ENCODE assay signal across 16 cellular contexts in genomic region chr2:28465148-28465885, GRCh38. TPM values are rescaled to one million over a fixed set of nuclear protein-coding genes. Genes with fewer than 3 reads are reported as not detected.
DNase-seq lines count a peak whose midpoint lies in the region; ATAC-seq and TF ChIP-seq lines count a peak whose summit lies in the region.
"Had no signal": no experiment of that assay in that cellular context is flagged by ENCODE, and none has a peak within 500 bp of the region (broad histone marks: within the 10 kb centered on the region; RNA-seq: fewer than 3 reads in every experiment).

No MANE protein-coding gene starts in this region.

- H3K4me3 ChIP-seq in IMR-90 (ENCODE audit: insufficient read depth, low read depth, low read length) (no peak overlapping the region), spleen (peak overlapping the region in 1 of 8 donors; percentile 14)
- H3K4me3 ChIP-seq: lower lobe of right lung had no signal

- peaks cover 6% of the 10 kb centered on the region for H3K27me3 Mint-ChIP-seq in activated naive CD4-positive, alpha-beta T cell treated with anti-CD3 and anti-CD28 coated beads for 36 hours (ENCODE audit: low read depth)
- peaks cover 36% of the 10 kb centered on the region for H3K27me3 Mint-ChIP-seq in activated naive CD8-positive, alpha-beta T cell treated with anti-CD3 and anti-CD28 coated beads, Interleukin-2, amount 50 U/mL, for 24 hours

- H3K27ac Mint-ChIP-seq in activated naive CD4-positive, alpha-beta T cell treated with anti-CD3 and anti-CD28 coated beads for 36 hours: peak overlapping the region; percentile 33
- H3K27ac Mint-ChIP-seq in activated naive CD8-positive, alpha-beta T cell treated with anti-CD3 and anti-CD28 coated beads, Interleukin-2, amount 50 U/mL, for 24 hours: peak overlapping the region; percentile 65
- H3K27ac Mint-ChIP-seq: activated naive CD4-positive, alpha-beta T cell treated with anti-CD3 and anti-CD28 coated beads, Interleukin-2, amount 10 ng/mL, durations not matched to agents 7 days and 5 days; CD8-positive, alpha-beta memory T cell had no signal

- no peak overlapping the region for H4K91ac ChIP-seq in IMR-90 (ENCODE audit: insufficient read depth, low read depth, low read length)

- BruUV-seq in IMR-90 (replicated peaks; lab: Mats Ljungman, UMichigan): no TSS peak

- CTCF ChIA-PET in activated naive CD4-positive, alpha-beta T cell treated with anti-CD3 and anti-CD28 coated beads for 36 hours (lab: Charles Lee): interaction anchor here (0.6 to 2.5 kb wide), 3 partner anchors 11 to 19 kb away, joined by 3 to 5 read pairs (median 3); no protein-coding TSS in a partner anchor
- CTCF ChIA-PET in IMR-90 (lab: Yijun Ruan, JAX): no interaction called here

- H3K27ac ChIP-seq in IMR-90 (ENCODE audit: insufficient read depth, low read length) (no peak overlapping the region), spleen (peak overlapping the region in 5 of 8 donors; percentile 69 to 89 (median 83))
- H3K27ac ChIP-seq: lower lobe of right lung, VCaP had no signal

- no peak overlapping the region for H3K23ac ChIP-seq in IMR-90 (ENCODE audit: low read depth, low read length)

- no peak overlapping the region for H2BK15ac ChIP-seq in IMR-90 (ENCODE audit: low read depth, low read length)

- POLR2A ChIA-PET in IMR-90 (lab: Charles Lee; ENCODE audit: unreplicated experiment): no interaction called here

- dilution Hi-C loops in IMR-90 (cut with HindIII; ENCODE audit: low sequenced_read_pairs, unreplicated experiment): no loop called here

- no peak for DNase-seq in activated naive CD4-positive, alpha-beta T cell treated with anti-CD3 and anti-CD28 coated beads for 36 hours
- no peak for DNase-seq in activated naive CD4-positive, alpha-beta T cell (lab: John Stamatoyannopoulos, UW)
- no peak for DNase-seq in IMR-90
- DNase-seq in activated naive CD8-positive, alpha-beta T cell treated with anti-CD3 and anti-CD28 coated beads, Interleukin-2, amount 50 U/mL, for 24 hours: no peak
- DNase-seq in spleen: no peak
- DNase-seq in KG1 (lab: John Stamatoyannopoulos, UW): no peak
- DNase-seq in anterior cingulate cortex (lab: John Stamatoyannopoulos, UW): no peak
- DNase-seq: activated naive CD4-positive, alpha-beta T cell treated with anti-CD3 and anti-CD28 coated beads, Interleukin-2, amount 10 ng/mL, durations not matched to agents 7 days and 5 days; CD8-positive, alpha-beta memory T cell; DMS79 treated with DMSO at 0.1 percent for 48 hours; lower lobe of right lung; NCI-H748 treated with DMSO at 0.1 percent for 48 hours; SHP77 treated with DMSO at 0.1 percent for 48 hours had no signal

- H3K14ac ChIP-seq in IMR-90 (replicated peaks; ENCODE audit: low read depth, low read length): 0 out of 2 replicates have a peak overlapping the region, but pooled peaks have one; percentile 52

- H2AK5ac ChIP-seq in IMR-90 (ENCODE audit: low read depth, low read length): no peak overlapping the region

- no peak for ATAC-seq in IMR-90 (ENCODE audit: low read depth)
- peak; percentile 95 for ATAC-seq in activated naive CD8-positive, alpha-beta T cell treated with anti-CD3 and anti-CD28 coated beads, Interleukin-2, amount 50 U/mL, for 24 hours
- ATAC-seq in GM19395 (IDR thresholded peaks at IDR 0.05; ENCODE audit: unreplicated experiment): no peak
- ATAC-seq: lower lobe of right lung had no signal

- no peak overlapping the region for H3K4me3 Mint-ChIP-seq in activated naive CD4-positive, alpha-beta T cell treated with anti-CD3 and anti-CD28 coated beads for 36 hours
- no peak overlapping the region for H3K4me3 Mint-ChIP-seq in activated naive CD8-positive, alpha-beta T cell treated with anti-CD3 and anti-CD28 coated beads, Interleukin-2, amount 50 U/mL, for 24 hours
- H3K4me3 Mint-ChIP-seq: activated naive CD4-positive, alpha-beta T cell treated with anti-CD3 and anti-CD28 coated beads, Interleukin-2, amount 10 ng/mL, durations not matched to agents 7 days and 5 days; CD8-positive, alpha-beta memory T cell had no signal

- H4K8ac ChIP-seq in IMR-90 (ENCODE audit: low read depth in 2 of 2, low read length in 2 of 2): no peak overlapping the region

- in situ Hi-C loops in IMR-90 (cut with MboI; ENCODE audit: low sequenced_read_pairs): no loop called here

- peaks cover 26% of the 10 kb centered on the region for H3K4me1 Mint-ChIP-seq in activated naive CD4-positive, alpha-beta T cell treated with anti-CD3 and anti-CD28 coated beads for 36 hours (ENCODE audit: low read depth)
- H3K4me1 Mint-ChIP-seq in activated naive CD8-positive, alpha-beta T cell treated with anti-CD3 and anti-CD28 coated beads, Interleukin-2, amount 50 U/mL, for 24 hours: peaks cover 34% of the 10 kb centered on the region

- no peak overlapping the region for H2AK9ac ChIP-seq in IMR-90 (replicated peaks; ENCODE audit: low read depth, low read length, poor library complexity)

- H2BK20ac ChIP-seq in IMR-90 (ENCODE audit: low read depth, low read length): no peak overlapping the region

- H3K9me3 ChIP-seq in IMR-90 (ENCODE audit: control insufficient read depth, insufficient read depth, low read length) (no peaks in the 10 kb centered on the region), spleen (peaks cover 0 to 18% (median 7%) of the 10 kb centered on the region in 8 donors)
- H3K9me3 ChIP-seq: lower lobe of right lung had no signal

- WGBS in IMR-90 (ENCODE audit: extremely low coverage in 2 of 2, insufficient read length in 1 of 2), 2 experiments: 100% methylated on average over 1 of the region's 8 CpGs; no CpG with 5 or more reads in 1 of the 2 experiments
- 51 to 64% (median 57%) methylated on average over 8 of the region's 8 CpGs for WGBS in spleen, 5 donors

- no peak overlapping the region for H3K4ac ChIP-seq in IMR-90 (ENCODE audit: low read depth, low read length)

- no peak for TF ChIP-seq RAD21 in IMR-90 (IDR thresholded peaks at IDR 0.05; ENCODE audit: low read length)

- H2BK120ac ChIP-seq in IMR-90 (ENCODE audit: low read depth, low read length): no peak overlapping the region

- no peak overlapping the region for H2BK5ac ChIP-seq in IMR-90 (ENCODE audit: low read depth, low read length, poor library complexity, severe bottlenecking)

- no peak overlapping the region for H4K5ac ChIP-seq in IMR-90 (ENCODE audit: low read depth, low read length)

- TF ChIP-seq CTCF in IMR-90 (conservative IDR thresholded peaks at IDR 0.05; ENCODE audit: low read depth, low read length): no peak
- TF ChIP-seq CTCF in spleen (IDR thresholded peaks at IDR 0.05 in 8 of 11, conservative IDR thresholded peaks at IDR 0.05 in 3 of 11): no peak

- no peaks in the 10 kb centered on the region for H3K4me1 ChIP-seq in IMR-90 (ENCODE audit: control insufficient read depth, insufficient read depth, low read length)
- peaks cover 0 to 32% (median 4%) of the 10 kb centered on the region in 6 donors for H3K4me1 ChIP-seq in spleen
- H3K4me1 ChIP-seq: lower lobe of right lung had no signal

- no peaks in the 10 kb centered on the region for H3K79me1 ChIP-seq in IMR-90 (ENCODE audit: low read depth in 1 of 2, low read length in 2 of 2)

- peaks cover 7% of the 10 kb centered on the region for H3K9me3 Mint-ChIP-seq in activated naive CD4-positive, alpha-beta T cell treated with anti-CD3 and anti-CD28 coated beads for 36 hours
- H3K9me3 Mint-ChIP-seq in activated naive CD8-positive, alpha-beta T cell treated with anti-CD3 and anti-CD28 coated beads, Interleukin-2, amount 50 U/mL, for 24 hours: peaks cover 24% of the 10 kb centered on the region

- no peak overlapping the region for H3K9ac ChIP-seq in IMR-90 (ENCODE audit: low read depth, low read length)

- H3K4me2 ChIP-seq in IMR-90 (ENCODE audit: low read depth, low read length): no peak overlapping the region

- H3K18ac ChIP-seq in IMR-90 (ENCODE audit: low read depth, low read length): no peak overlapping the region

- H3K56ac ChIP-seq in IMR-90 (ENCODE audit: extremely low read depth, insufficient read depth, low read length): no peak overlapping the region

- H3K27me3 ChIP-seq in IMR-90 (ENCODE audit: control insufficient read depth, insufficient read depth, low read length) (peaks cover 12% of the 10 kb centered on the region), spleen (replicated peaks in 1 of 7) (no peaks in the 10 kb centered on the region)

- no peaks in the 10 kb centered on the region for H4K20me1 ChIP-seq in IMR-90 (ENCODE audit: insufficient read depth, low read length)

- H2AFZ ChIP-seq in IMR-90 (replicated peaks; ENCODE audit: low read length, poor library complexity): no peak overlapping the region

- H3K9me1 ChIP-seq in IMR-90 (ENCODE audit: insufficient read depth, low read length): no peaks in the 10 kb centered on the region

- H3K36me3 Mint-ChIP-seq in activated naive CD4-positive, alpha-beta T cell treated with anti-CD3 and anti-CD28 coated beads for 36 hours (ENCODE audit: low read depth): no peaks in the 10 kb centered on the region
- H3K36me3 Mint-ChIP-seq in activated naive CD8-positive, alpha-beta T cell treated with anti-CD3 and anti-CD28 coated beads, Interleukin-2, amount 50 U/mL, for 24 hours (ENCODE audit: low read depth): peaks cover 10% of the 10 kb centered on the region
- H3K36me3 Mint-ChIP-seq: activated naive CD4-positive, alpha-beta T cell treated with anti-CD3 and anti-CD28 coated beads, Interleukin-2, amount 10 ng/mL, durations not matched to agents 7 days and 5 days had no signal

- intact Hi-C loops in activated naive CD4-positive, alpha-beta T cell treated with anti-CD3 and anti-CD28 coated beads for 36 hours (cut with micrococcal nuclease): loop anchor here (1.0 kb wide), 1 partner anchor 15 kb away; no protein-coding TSS in a partner anchor
- intact Hi-C loops in IMR-90 (cut with micrococcal nuclease) (no loop called here), spleen (cut with DNase I; ENCODE audit: low total_unique reads) (no loop called here)

- H3K36me3 ChIP-seq in IMR-90 (ENCODE audit: control insufficient read depth, insufficient read depth, low read length): no peaks in the 10 kb centered on the region
- H3K36me3 ChIP-seq in spleen: no peaks in the 10 kb centered on the region
- H3K36me3 ChIP-seq: lower lobe of right lung had no signal

- no peak for TF ChIP-seq POLR2A in IMR-90 (IDR thresholded peaks at IDR 0.05; ENCODE audit: low read depth, low read length)
- TF ChIP-seq POLR2A in spleen (IDR thresholded peaks at IDR 0.05): no peak

TF ChIP-seq in IMR-90, 13 proteins besides CTCF, POLR2A, EP300 and RAD21 (continues in another document):
- no peak for TF ChIP-seq RCOR1 (IDR thresholded peaks at IDR 0.05; ENCODE audit: insufficient replicate concordance, low read length)
- no peak for TF ChIP-seq MXI1 (IDR thresholded peaks at IDR 0.05; ENCODE audit: borderline replicate concordance, low read depth, low read length)
- no peak for TF ChIP-seq SMC3 (IDR thresholded peaks at IDR 0.05; ENCODE audit: low read depth, low read length)
- TF ChIP-seq NFE2L2 (IDR thresholded peaks at IDR 0.05; ENCODE audit: low read depth, low read length): no peak
- no peak for TF ChIP-seq FOS (IDR thresholded peaks at IDR 0.05; ENCODE audit: low read depth, low read length)

RNA-seq across cellular contexts. Expression of gene PLB1, which starts 30.5 kb away (rescaled TPM):
- total RNA-seq in activated naive CD4-positive, alpha-beta T cell treated with anti-CD3 and anti-CD28 coated beads for 36 hours: 1 to 10 TPM; 1.3 to 1.6 TPM
- total RNA-seq in IMR-90 (2012; rRNA removed): 0.90 and 1.4 TPM in 2 replicates
- 0.43 and 0.74 TPM in 2 replicates for polyA plus RNA-seq in IMR-90 (2012; rRNA removed)
- 0.09 and 0.34 TPM in 2 replicates for polyA plus RNA-seq in IMR-90 (2012; cell fraction: cytosol; rRNA removed)
- polyA plus RNA-seq in IMR-90 (2012; cell fraction: nucleus; rRNA removed; ENCODE audit: low replicate concordance): 2.0 and 4.3 TPM in 2 replicates
- 10 to 100 TPM; 11.1 to 45.7 (median 19.5) TPM for total RNA-seq in spleen
- 1 to 10 TPM; 3.8 to 4.5 (median 3.8) TPM for polyA plus RNA-seq in spleen
- total RNA-seq: OCI-LY7 had no signal
